Comparison of ENCODE assay signal across 14 cellular contexts in the genomic region with DNA sequence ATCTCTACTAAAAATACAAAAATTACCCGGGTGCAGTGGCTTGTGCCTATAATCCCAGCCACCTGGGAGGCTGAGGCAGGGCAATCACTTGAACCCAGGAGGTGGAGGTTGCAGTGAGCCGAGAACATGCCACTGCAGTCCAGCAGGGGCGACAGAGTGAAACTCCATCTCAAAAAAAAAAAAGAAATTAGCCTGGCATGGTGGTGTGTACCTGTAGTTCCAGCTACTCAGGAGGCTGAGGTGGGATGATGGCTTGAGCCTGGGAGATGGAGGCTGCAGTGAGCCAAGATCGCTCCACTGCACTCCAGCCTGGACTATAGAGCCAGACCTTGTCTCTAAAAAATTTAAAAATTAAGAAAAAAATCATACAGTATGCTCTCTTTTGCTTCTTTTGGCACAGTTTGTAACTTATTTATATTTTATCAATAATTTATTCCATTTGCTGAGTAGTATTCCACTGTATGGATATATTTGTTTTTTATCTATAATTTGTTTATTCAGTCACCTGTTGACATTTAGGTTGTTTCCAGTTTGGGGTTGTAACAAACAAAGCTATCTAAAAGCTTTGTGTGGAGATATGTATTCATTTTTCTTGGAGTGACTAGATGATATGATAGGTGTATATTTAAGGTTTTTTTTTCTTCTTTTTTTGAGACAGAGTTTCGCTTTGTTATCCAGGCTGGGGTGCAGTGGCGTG. TPM values are rescaled to one million over a fixed set of nuclear protein-coding genes. Genes with fewer than 3 reads are reported as not detected.
DNase-seq lines count a peak whose midpoint lies in the region; ATAC-seq and TF ChIP-seq lines count a peak whose summit lies in the region.
"Had no signal": no experiment of that assay in that cellular context is flagged by ENCODE, and none has a peak within 500 bp of the region (broad histone marks: within the 10 kb centered on the region; RNA-seq: fewer than 3 reads in every experiment).

No MANE protein-coding gene starts in this region.

- TF ChIP-seq RAD21 in HCT116 (IDR thresholded peaks at IDR 0.05; ENCODE audit: low read depth): no peak

- POLR2A ChIA-PET in HCT116 (lab: Charles Lee): interaction anchor here (0.6 kb wide), 1 partner anchor 206 kb away, joined by 3 read pairs; no protein-coding TSS in a partner anchor

- H3K9me3 ChIP-seq in HCT116 (ENCODE audit: control insufficient read depth in 1 of 2, insufficient read depth in 1 of 2, low read depth in 1 of 2, low read length in 2 of 2) (no peaks in the 10 kb centered on the region), WERI-Rb-1 (ENCODE audit: severe bottlenecking) (no peaks in the 10 kb centered on the region)

- intact Hi-C loops in HCT116 (cut with micrococcal nuclease): no loop called here

- H3K9me2 ChIP-seq in HCT116 (ENCODE audit: insufficient read depth): no peaks in the 10 kb centered on the region

- ATAC-seq in HCT116: peak; percentile 21

- H3K36me3 ChIP-seq in HCT116 (ENCODE audit: control insufficient read depth in 1 of 2, insufficient read depth in 2 of 2, low read length in 2 of 2) (no peaks in the 10 kb centered on the region), WERI-Rb-1 (no peaks in the 10 kb centered on the region)

- H4K20me1 ChIP-seq in HCT116 (ENCODE audit: insufficient read depth): no peaks in the 10 kb centered on the region

- no peak for TF ChIP-seq POLR2A in HCT116 (IDR thresholded peaks at IDR 0.05; ENCODE audit: borderline replicate concordance, extremely low read depth, insufficient read depth, insufficient read length)

- H3K4me3 ChIP-seq in HCT116 (replicated peaks in 1 of 2; ENCODE audit: low read depth in 1 of 2, low read length in 2 of 2): peak overlapping the region in 1 of 2 experiments; percentile 76; a peak in 1 of 4 replicates
- H3K4me3 ChIP-seq in WERI-Rb-1 (ENCODE audit: low read depth, low read length): no peak overlapping the region

- no peak overlapping the region for H2AFZ ChIP-seq in HCT116 (ENCODE audit: low read depth, low read length, poor library complexity, severe bottlenecking)

- peak; percentile 33 for DNase-seq in DMS53 (lab: John Stamatoyannopoulos, UW)
- DNase-seq in DMS53 treated with DMSO at 0.1 percent for 48 hours (lab: John Stamatoyannopoulos, UW; ENCODE audit: unreplicated experiment): no peak
- no peak for DNase-seq in HCT116 (ENCODE audit: low read depth, low spot score)
- DNase-seq in WERI-Rb-1: no peak
- DNase-seq in left kidney (ENCODE audit: low read depth, low spot score): peak; percentile 17
- no peak for DNase-seq in activated CD4-positive, CD25-positive, alpha-beta regulatory T cell treated with anti-CD3 and anti-CD28 coated beads, Interleukin-2, amount 50 U/mL, for 72 hours
- DNase-seq in T1000 (lab: John Stamatoyannopoulos, UW): no peak
- no peak for DNase-seq in NCI-H345 treated with DMSO at 0.1 percent for 48 hours (lab: John Stamatoyannopoulos, UW; ENCODE audit: unreplicated experiment)
- DNase-seq: DMS79, NCI-H1092, NCI-H345, trophoblast cell had no signal

- CTCF ChIA-PET in HCT116 (lab: Charles Lee): interaction anchor here (0.7 kb wide), 1 partner anchor 50 kb away, joined by 3 read pairs; no protein-coding TSS in a partner anchor

- H3K27me3 ChIP-seq in HCT116 (ENCODE audit: insufficient read depth, low read length): no peaks in the 10 kb centered on the region
- no peaks in the 10 kb centered on the region for H3K27me3 ChIP-seq in WERI-Rb-1 (ENCODE audit: insufficient read depth, low read depth, severe bottlenecking)

- RAD21 ChIA-PET in HCT116 (lab: Charles Lee; ENCODE audit: low non-redundant PET in 1 of 2, low total read pairs in 2 of 2, uncharacterized antibody in 2 of 2, unreplicated experiment in 2 of 2): no interaction called here

- no peaks in the 10 kb centered on the region for H3K79me2 ChIP-seq in HCT116 (ENCODE audit: insufficient read depth, low read length)
- H3K79me2 ChIP-seq: parathyroid adenoma had no signal

- H3K27ac ChIP-seq in HCT116 (ENCODE audit: low read depth, low read length) (peak overlapping the region; percentile 82; the same call in 1 of the 2 replicates), WERI-Rb-1 (no peak overlapping the region)
- H3K27ac ChIP-seq: parathyroid adenoma had no signal

- H3K9ac ChIP-seq in HCT116 (ENCODE audit: low read length): peak overlapping the region; percentile 88; the same call in 1 of the 2 replicates
- H3K9ac ChIP-seq: parathyroid adenoma had no signal

- TF ChIP-seq CTCF in HCT116 (IDR thresholded peaks at IDR 0.05 in 2 of 3, conservative IDR thresholded peaks at IDR 0.05 in 1 of 3; ENCODE audit: borderline replicate concordance in 1 of 3, insufficient read depth in 1 of 3, low read depth in 2 of 3, low read length in 2 of 3) (peak in 2 of 3 experiments; percentile 43 to 47; a peak in 4 of 6 replicates), WERI-Rb-1 (IDR thresholded peaks at IDR 0.05; ENCODE audit: low read depth, low read length) (0 out of 2 replicates have a peak, but pooled peaks have one; percentile 7)

- H3K4me1 ChIP-seq in HCT116 (ENCODE audit: control insufficient read depth in 1 of 2, insufficient read depth in 2 of 2, low read length in 2 of 2): peaks cover 8 to 11% of the 10 kb centered on the region in 2 experiments
- H3K4me1 ChIP-seq: parathyroid adenoma had no signal

- BruUV-seq in HCT116 (replicated peaks; lab: Mats Ljungman, UMichigan): no TSS peak

- peak overlapping the region; percentile 90 for H3K4me2 ChIP-seq in HCT116 (ENCODE audit: low read length)

TF ChIP-seq in HCT116, 20 proteins besides CTCF, POLR2A, EP300 and RAD21:
- TF ChIP-seq SP1 (IDR thresholded peaks at IDR 0.05; ENCODE audit: low read depth) (no peak), CEBPB (IDR thresholded peaks at IDR 0.05; ENCODE audit: low read depth) (no peak), POLR2AphosphoS5 (IDR thresholded peaks at IDR 0.05; ENCODE audit: low read depth, low read length) (no peak), ATF3 (IDR thresholded peaks at IDR 0.05) (no peak), CBX3 (IDR thresholded peaks at IDR 0.05; ENCODE audit: low read depth) (no peak), EZH2 (IDR thresholded peaks at IDR 0.05) (no peak), EGR1 (IDR thresholded peaks at IDR 0.05; ENCODE audit: low read depth) (no peak), JUND (IDR thresholded peaks at IDR 0.05) (no peak), ELF1 (IDR thresholded peaks at IDR 0.05; ENCODE audit: borderline replicate concordance, low read depth) (no peak)

RNA-seq across cellular contexts. Expression of gene MYBL2, which starts 8.0 kb away (rescaled TPM):
- 92.1 TPM for total RNA-seq in HCT116 (2021; ENCODE audit: unreplicated experiment)
- 54.6 and 68.5 TPM in 2 replicates for polyA plus RNA-seq in HCT116 (2012)
- total RNA-seq: mesenteric fat pad had no signal

Comparison
In these comparisons a context has a peak if more than half of its experiments do, and no peak if none do; other contexts are left out.
1. DNase-seq: peak in DMS53 (single experiment) and left kidney (single experiment); none in DMS53 treated with DMSO at 0.1 percent for 48 hours (single experiment), HCT116 (single experiment), WERI-Rb-1 (single experiment), activated CD4-positive, CD25-positive, alpha-beta regulatory T cell treated with anti-CD3 and anti-CD28 coated beads, Interleukin-2, amount 50 U/mL, for 72 hours (single experiment), T1000 (single experiment) and NCI-H345 treated with DMSO at 0.1 percent for 48 hours (single experiment).